Comparison of ENCODE assay signal across 8 cellular contexts in genomic region chr1:203278087-203278884, GRCh38. TPM values are rescaled to one million over a fixed set of nuclear protein-coding genes. Genes with fewer than 3 reads are reported as not detected.
DNase-seq lines count a peak whose midpoint lies in the region; ATAC-seq and TF ChIP-seq lines count a peak whose summit lies in the region.

No MANE protein-coding gene starts in this region.

- H3K4me1 ChIP-seq in ES-I3 (ENCODE audit: insufficient read depth, low read length) (peaks cover 13% of the 10 kb centered on the region; the same call in 1 of the 2 replicates), heart right ventricle (peaks cover 27 to 97% (median 79%) of the 10 kb centered on the region in 9 donors), trophoblast cell (ENCODE audit: control insufficient read depth in 1 of 2, insufficient read depth in 2 of 2, low read length in 2 of 2) (peaks cover 15% of the 10 kb centered on the region in 2 experiments)

- H3K4me3 ChIP-seq in heart right ventricle (peak overlapping the region in 4 of 10 donors; percentile 10 to 20 (median 13)), trophoblast cell (ENCODE audit: low read depth, low read length) (no peak overlapping the region)

- peak overlapping the region; percentile 86 to 96 (median 93) for H3K27ac ChIP-seq in heart right ventricle
- no peak overlapping the region for H3K27ac ChIP-seq in trophoblast cell (ENCODE audit: low read depth, low read length)

- H3K14ac ChIP-seq in trophoblast cell (ENCODE audit: low read length) = peak overlapping the region; percentile 26

- H3K79me2 ChIP-seq in trophoblast cell (ENCODE audit: control insufficient read depth, insufficient read depth, low read length, poor library complexity) = no peaks in the 10 kb centered on the region

- no peak for TF ChIP-seq CTCF in heart right ventricle (IDR thresholded peaks at IDR 0.05)

- no peaks in the 10 kb centered on the region for H3K36me3 ChIP-seq in ES-I3 (ENCODE audit: insufficient read depth, low read length)
- no peaks in the 10 kb centered on the region for H3K36me3 ChIP-seq in heart right ventricle
- no peaks in the 10 kb centered on the region for H3K36me3 ChIP-seq in trophoblast cell (ENCODE audit: control insufficient read depth in 1 of 2, insufficient read depth in 2 of 2, low read length in 2 of 2)

- H3K9me3 ChIP-seq in ES-I3 (ENCODE audit: control insufficient read depth, insufficient read depth, low read length) (no peaks in the 10 kb centered on the region), heart right ventricle (no peaks in the 10 kb centered on the region), trophoblast cell (ENCODE audit: insufficient read depth, low read depth, low read length) (no peaks in the 10 kb centered on the region)

- 3 to 4% methylated on average over 13 of the region's 13 CpGs for whole genome bisulfite sequencing in heart right ventricle, 2 donors
- no CpG with 5 or more reads among the region's 13 CpGs for WGBS in trophoblast cell (ENCODE audit: extremely low coverage, insufficient coverage, insufficient read length)

- peak overlapping the region; percentile 65 for H4K8ac ChIP-seq in trophoblast cell (ENCODE audit: low read depth, low read length)

- H2BK12ac ChIP-seq in trophoblast cell (ENCODE audit: low read length) = peak overlapping the region; percentile 33

- H4K12ac ChIP-seq in trophoblast cell (ENCODE audit: low read depth, low read length) = no peak overlapping the region

- H2BK120ac ChIP-seq in trophoblast cell (ENCODE audit: insufficient read depth, low read length, poor library complexity) = no peak overlapping the region

- H3K9ac ChIP-seq in ES-I3 (ENCODE audit: low read depth, low read length) (peak overlapping the region; percentile 4; the same call in 1 of the 2 replicates), trophoblast cell (ENCODE audit: low read length) (no peak overlapping the region)

- H3K23ac ChIP-seq in trophoblast cell (ENCODE audit: low read length) = no peak overlapping the region

- peaks cover 5% of the 10 kb centered on the region for H3K79me1 ChIP-seq in trophoblast cell (ENCODE audit: low read length)

- peak overlapping the region; percentile 47 for H2BK5ac ChIP-seq in trophoblast cell (ENCODE audit: low read depth, low read length, poor library complexity)

- ATAC-seq in heart right ventricle = peak; percentile 86 to 91 (median 90)
- ATAC-seq in HG02571 (IDR thresholded peaks at IDR 0.05; ENCODE audit: unreplicated experiment) = no peak
- no peak for ATAC-seq in GM18873 (IDR thresholded peaks at IDR 0.05; ENCODE audit: low FRiP score, unreplicated experiment)
- ATAC-seq in HG03196 (IDR thresholded peaks at IDR 0.05; ENCODE audit: unreplicated experiment) = no peak

- H3K4me2 ChIP-seq in trophoblast cell (ENCODE audit: low read length) = peak overlapping the region; percentile 35

- no peak overlapping the region for H4K91ac ChIP-seq in trophoblast cell (ENCODE audit: low read depth, low read length)

- intact Hi-C loops in heart right ventricle (cut with DNase I) = loop anchor here in 4 of 10 donors (1.0 to 10.0 kb wide), 4 partner anchors 27 to 417 kb away; partner anchors contain the start of gene BTG2 (in 1 of the 4)

- H2AK5ac ChIP-seq in trophoblast cell (ENCODE audit: low read length) = no peak overlapping the region

- H3K4ac ChIP-seq in trophoblast cell (ENCODE audit: low read depth, low read length) = no peak overlapping the region

- H2AFZ ChIP-seq in trophoblast cell (ENCODE audit: insufficient read depth, low read length, poor library complexity) = no peak overlapping the region

- DNase-seq in NCI-H1694 (lab: John Stamatoyannopoulos, UW) (peak; percentile 63), amygdala (lab: John Stamatoyannopoulos, UW) (peak in 53 of 56 donors; percentile 72 to 97 (median 89)), heart right ventricle (peak; percentile 96), trophoblast cell (no peak)

- no peaks in the 10 kb centered on the region for H3K27me3 ChIP-seq in heart right ventricle
- H3K27me3 ChIP-seq in trophoblast cell (ENCODE audit: insufficient read depth, low read length) = no peaks in the 10 kb centered on the region

- H3K18ac ChIP-seq in trophoblast cell (ENCODE audit: low read length) = no peak overlapping the region

RNA-seq across cellular contexts. Expression of gene BTG2, which starts 27.0 kb away (rescaled TPM):
- 100 to 1,000 TPM in 3 of 10 donors, 10 to 100 TPM in 7; 26.4 to 349 (median 58.9) TPM for total RNA-seq in heart right ventricle
- polyA plus RNA-seq in heart right ventricle = 10 to 100 TPM; 28.3 to 49.6 TPM
- 28.9 and 30.4 TPM in 2 replicates for polyA plus RNA-seq in trophoblast cell (2013)

RNA-seq across cellular contexts. Expression of gene CHIT1, which starts 48.8 kb away (rescaled TPM):
- 1 to 10 TPM in 1 of 10 donors, under 1 TPM in 5, not detected in 4; 0.05 to 1.3 (median 0.28) TPM for total RNA-seq in heart right ventricle
- not detected for polyA plus RNA-seq in heart right ventricle
- polyA plus RNA-seq in trophoblast cell (2013) = not detected in 2 replicates

Comparison
In these comparisons a context has a peak if more than half of its experiments do, and no peak if none do; other contexts are left out.
1. DNase-seq: peak in NCI-H1694 (single experiment), amygdala (53 of 56) and heart right ventricle (2 of 2); none in trophoblast cell (0 of 2).
2. ATAC-seq: peak in heart right ventricle (8 of 8); none in HG02571 (single experiment), GM18873 (single experiment) and HG03196 (single experiment).